ENCODE assay signal across 1 cellular context in genomic region chr2:60550984-60551240, GRCh38.
TF ChIP-seq lines count a peak whose summit lies in the region.

No MANE protein-coding gene starts in this region.

TF ChIP-seq in H1, 55 proteins besides CTCF, POLR2A, EP300 and RAD21:
- TF ChIP-seq POU5F1 (IDR thresholded peaks at IDR 0.05; ENCODE audit: low read depth, low read length) (no peak), ZNF274 (IDR thresholded peaks at IDR 0.05; ENCODE audit: borderline replicate concordance, extremely low read depth, low read length) (no peak), SP4 (IDR thresholded peaks at IDR 0.05; ENCODE audit: low read length) (no peak), TCF12 (IDR thresholded peaks at IDR 0.05; ENCODE audit: low read depth, low read length) (no peak), CEBPB (IDR thresholded peaks at IDR 0.05; ENCODE audit: low read depth, low read length) (no peak), SIRT6 (IDR thresholded peaks at IDR 0.05; ENCODE audit: low read length) (no peak), ATF2 (IDR thresholded peaks at IDR 0.05; ENCODE audit: low read length) (no peak), RBBP5 (IDR thresholded peaks at IDR 0.05; ENCODE audit: borderline replicate concordance, low read depth, low read length) (no peak), CBX5 (IDR thresholded peaks at IDR 0.05; ENCODE audit: low read depth, low read length) (no peak), SIN3A (conservative IDR thresholded peaks at IDR 0.05 in 1 of 2, IDR thresholded peaks at IDR 0.05 in 1 of 2; ENCODE audit: low read depth in 1 of 2, low read length in 2 of 2) (no peak), CBX8 (IDR thresholded peaks at IDR 0.05; ENCODE audit: borderline replicate concordance, low read depth, low read length) (no peak), JUN (IDR thresholded peaks at IDR 0.05; ENCODE audit: low read depth, low read length) (no peak), CREB1 (IDR thresholded peaks at IDR 0.05) (no peak), POLR2AphosphoS5 (IDR thresholded peaks at IDR 0.05; ENCODE audit: low read depth, low read length) (no peak), TEAD4 (IDR thresholded peaks at IDR 0.05; ENCODE audit: low read depth, low read length) (no peak), BACH1 (IDR thresholded peaks at IDR 0.05; ENCODE audit: low read length) (no peak), MAX (IDR thresholded peaks at IDR 0.05) (no peak), KDM4A (IDR thresholded peaks at IDR 0.05; ENCODE audit: low read depth, low read length, severe bottlenecking) (no peak), BCL11A (IDR thresholded peaks at IDR 0.05; ENCODE audit: low read depth in 2 of 2, low read length in 2 of 2) (no peak)
TF ChIP-seq in H1: peak in this region for 0.
